8 cellular contexts compared by ENCODE assay signal in the genomic region with DNA sequence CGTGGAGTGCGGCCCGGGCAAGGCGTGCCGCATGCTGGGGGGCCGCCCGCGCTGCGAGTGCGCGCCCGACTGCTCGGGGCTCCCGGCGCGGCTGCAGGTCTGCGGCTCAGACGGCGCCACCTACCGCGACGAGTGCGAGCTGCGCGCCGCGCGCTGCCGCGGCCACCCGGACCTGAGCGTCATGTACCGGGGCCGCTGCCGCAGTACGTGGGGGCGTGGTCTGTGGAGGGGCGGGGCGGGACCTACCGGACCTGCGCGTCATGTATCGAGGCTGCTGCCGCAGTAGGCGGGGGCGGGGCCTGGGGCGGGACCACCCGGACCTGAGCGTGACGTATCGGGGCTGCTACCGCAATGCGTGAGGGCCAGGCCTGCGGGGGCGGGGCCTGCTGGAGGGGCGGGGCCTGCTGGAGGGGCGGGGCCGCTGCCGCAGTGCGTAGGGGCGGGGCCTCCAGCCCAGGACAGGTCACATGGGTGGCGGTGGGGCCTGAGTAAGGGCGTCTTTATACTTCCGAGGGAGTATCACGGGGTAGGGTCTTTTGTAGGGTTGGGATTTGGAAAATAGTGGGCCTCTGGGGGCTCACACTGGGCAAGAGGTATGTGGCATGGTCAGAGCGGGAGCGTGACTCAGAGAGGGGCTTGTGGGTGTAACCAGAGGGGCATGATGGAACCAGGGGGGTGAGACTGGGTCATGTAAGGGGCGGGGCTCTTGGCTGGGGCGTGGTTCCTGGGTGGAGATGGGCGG. TPM values are rescaled to one million over a fixed set of nuclear protein-coding genes. Genes with fewer than 3 reads are reported as not detected.
A peak's percentile ranks its signal among the peaks of the same experiment; 100 is the strongest.
DNase-seq lines count a peak whose midpoint lies in the region; ATAC-seq, FAIRE-seq and TF ChIP-seq lines count a peak whose summit lies in the region.

No MANE protein-coding gene starts in this region.

- H3K9ac ChIP-seq in SK-N-MC (ENCODE audit: insufficient read length) = peak overlapping the region; percentile 90

- H3K27me3 ChIP-seq in pancreas = no peaks in the 10 kb centered on the region
- no peaks in the 10 kb centered on the region for H3K27me3 ChIP-seq in tibial artery

- no peak for FAIRE-seq in pancreas (lab: Jason Lieb, UNC)

- H3K36me3 ChIP-seq in SK-N-MC (ENCODE audit: insufficient read depth, low read length) = no peaks in the 10 kb centered on the region
- no peaks in the 10 kb centered on the region for H3K36me3 ChIP-seq in pancreas
- H3K36me3 ChIP-seq in tibial artery = peaks cover 0 to 5% (median 0%) of the 10 kb centered on the region in 3 donors

- peak; percentile 63 for TF ChIP-seq POLR2A in GM10847 (IDR thresholded peaks at IDR 0.05; ENCODE audit: extremely low read depth, insufficient read length)

- H3K4me3 ChIP-seq in SK-N-MC (peak overlapping the region; percentile 88), pancreas (peak overlapping the region; percentile 51 to 92 (median 86)), tibial artery (peak overlapping the region; percentile 71 to 83)

- DNase-seq in NCI-H1048 (lab: John Stamatoyannopoulos, UW) = peak; percentile 89
- peak; percentile 88 for DNase-seq in SK-N-MC (ENCODE audit: low read depth, low spot score)
- DNase-seq in activated naive CD4-positive, alpha-beta T cell treated with anti-CD3 and anti-CD28 coated beads, Interleukin-2, amount 50 U/mL, for 72 hours (ENCODE audit: low spot score in 2 of 2) = peak; percentile 96
- DNase-seq in head of caudate nucleus = peak; percentile 94 to 100 (median 99)
- DNase-seq in pancreas = peak; percentile 99 to 100 (median 100)
- DNase-seq in tibial artery = peak; percentile 99 to 100

- H3K36me3 Mint-ChIP-seq in activated naive CD4-positive, alpha-beta T cell treated with anti-CD3 and anti-CD28 coated beads, Interleukin-2, amount 50 U/mL, for 72 hours = no peaks in the 10 kb centered on the region

- WGBS in pancreas, 2 donors = 1% methylated on average over 64 to 70 of the region's 70 CpGs

- TF ChIP-seq CTCF in pancreas (IDR thresholded peaks at IDR 0.05) (peak; percentile 10 to 31 (median 18)), tibial artery (IDR thresholded peaks at IDR 0.05) (peak; percentile 35 to 52)

- H3K4me1 ChIP-seq in pancreas (peaks cover 0 to 9% (median 3%) of the 10 kb centered on the region in 3 donors), tibial artery (peaks cover 12 to 48% (median 31%) of the 10 kb centered on the region in 4 donors)

- intact Hi-C loops in head of caudate nucleus (cut with DNase I) = loop anchor here (2.0 to 5.0 kb wide), 2 partner anchors 18 to 52 kb away; partner anchors contain the start of gene RNF126
- intact Hi-C loops in pancreas (cut with DNase I) = no loop called here
- intact Hi-C loops in tibial artery (cut with DNase I; ENCODE audit: low total_unique reads) = no loop called here

- H3K27ac ChIP-seq in SK-N-MC (peak overlapping the region; percentile 95), pancreas (peak overlapping the region; percentile 70 to 91 (median 86)), tibial artery (peak overlapping the region; percentile 93 to 97)

- H3K9me3 Mint-ChIP-seq in activated naive CD4-positive, alpha-beta T cell treated with anti-CD3 and anti-CD28 coated beads, Interleukin-2, amount 50 U/mL, for 72 hours = no peaks in the 10 kb centered on the region

- H3K27ac Mint-ChIP-seq in activated naive CD4-positive, alpha-beta T cell treated with anti-CD3 and anti-CD28 coated beads, Interleukin-2, amount 50 U/mL, for 72 hours = peak overlapping the region; percentile 85 to 100

- H3K9me3 ChIP-seq in SK-N-MC (ENCODE audit: low read depth, low read length) (no peaks in the 10 kb centered on the region), pancreas (no peaks in the 10 kb centered on the region), tibial artery (no peaks in the 10 kb centered on the region)

- ATAC-seq in HG02610 (IDR thresholded peaks at IDR 0.05; ENCODE audit: unreplicated experiment) (peak; percentile 58), pancreas (peak; percentile 84 to 91 (median 88))
- ATAC-seq in activated naive CD4-positive, alpha-beta T cell treated with anti-CD3 and anti-CD28 coated beads, Interleukin-2, amount 50 U/mL, for 72 hours = peak; percentile 85

RNA-seq across cellular contexts. Expression of gene FSTL3, which starts 4.3 kb away (rescaled TPM):
- total RNA-seq in activated naive CD4-positive, alpha-beta T cell treated with anti-CD3 and anti-CD28 coated beads, Interleukin-2, amount 50 U/mL, for 72 hours = 10 to 100 TPM in 1 of 2 donors, 1 to 10 TPM in 1; 4.1 to 10.1 TPM
- 100 to 1,000 TPM in 1 of 6 donors, 10 to 100 TPM in 3, 1 to 10 TPM in 2; 6.6 to 148 (median 18.4) TPM for total RNA-seq in pancreas
- polyA plus RNA-seq in pancreas = 100 to 1,000 TPM in 1 of 2 donors, 10 to 100 TPM in 1; 24.1 to 119 TPM

RNA-seq across cellular contexts. Expression of gene PRSS57, which starts 14.8 kb away (rescaled TPM):
- not detected for total RNA-seq in activated naive CD4-positive, alpha-beta T cell treated with anti-CD3 and anti-CD28 coated beads, Interleukin-2, amount 50 U/mL, for 72 hours
- total RNA-seq in pancreas = not detected
- polyA plus RNA-seq in pancreas = not detected

RNA-seq across cellular contexts. Expression of gene RNF126, which starts 17.4 kb away (rescaled TPM):
- 10 to 100 TPM; 69.6 to 98.7 TPM for total RNA-seq in activated naive CD4-positive, alpha-beta T cell treated with anti-CD3 and anti-CD28 coated beads, Interleukin-2, amount 50 U/mL, for 72 hours
- 10 to 100 TPM; 11.9 to 21.5 (median 16.5) TPM for total RNA-seq in pancreas
- 10 to 100 TPM; 31.7 to 33.7 TPM for polyA plus RNA-seq in pancreas

RNA-seq across cellular contexts. Expression of gene PALM, which starts 28.3 kb away (rescaled TPM):
- total RNA-seq in activated naive CD4-positive, alpha-beta T cell treated with anti-CD3 and anti-CD28 coated beads, Interleukin-2, amount 50 U/mL, for 72 hours = under 1 TPM in 1 of 2 donors, not detected in 1; 0.66 TPM
- total RNA-seq in pancreas = 10 to 100 TPM in 1 of 6 donors, 1 to 10 TPM in 5; 3.5 to 12.6 (median 5.1) TPM
- 10 to 100 TPM in 1 of 2 donors, 1 to 10 TPM in 1; 9.2 to 10.1 TPM for polyA plus RNA-seq in pancreas

RNA-seq across cellular contexts. Expression of gene FGF22, which starts 40.8 kb away (rescaled TPM):
- total RNA-seq in activated naive CD4-positive, alpha-beta T cell treated with anti-CD3 and anti-CD28 coated beads, Interleukin-2, amount 50 U/mL, for 72 hours = not detected
- under 1 TPM in 4 of 6 donors, not detected in 2; 0.12 to 0.25 (median 0.23) TPM for total RNA-seq in pancreas
- under 1 TPM; 0.45 to 0.53 TPM for polyA plus RNA-seq in pancreas

Comparison
In these comparisons a context has a peak if more than half of its experiments do, and no peak if none do; other contexts are left out.
1. Peak in every context shown above with its lines: DNase-seq, ATAC-seq, H3K4me3 ChIP-seq and H3K27ac ChIP-seq.